Comparison of ENCODE assay signal across 11 cellular contexts in genomic region chr1:41540886-41541591, GRCh38. TPM values are rescaled to one million over a fixed set of nuclear protein-coding genes. Genes with fewer than 3 reads are reported as not detected.
A peak's percentile ranks its signal among the peaks of the same experiment; 100 is the strongest.
DNase-seq lines count a peak whose midpoint lies in the region; ATAC-seq and TF ChIP-seq lines count a peak whose summit lies in the region.
"Had no signal": no experiment of that assay in that cellular context is flagged by ENCODE, and none has a peak within 500 bp of the region (broad histone marks: within the 10 kb centered on the region; RNA-seq: fewer than 3 reads in every experiment).

No MANE protein-coding gene starts in this region.

- no peak overlapping the region for H2BK5ac ChIP-seq in H9 (ENCODE audit: insufficient read length, low read length)

- H3K4me1 ChIP-seq in H9 (ENCODE audit: insufficient read depth, low read length) = no peaks in the 10 kb centered on the region

- H3T11ph ChIP-seq in H9 (ENCODE audit: low read length) = no peak overlapping the region

- H2BK120ac ChIP-seq in H9 (ENCODE audit: low read depth, low read length, poor library complexity, severe bottlenecking) = no peak overlapping the region

- H4K91ac ChIP-seq in H9 (ENCODE audit: insufficient read length, low read depth, low read length) = no peak overlapping the region

- H2AFZ ChIP-seq in H9 (ENCODE audit: low read length) = no peak overlapping the region

- no peak overlapping the region for H4K8ac ChIP-seq in H9 (replicated peaks; ENCODE audit: insufficient read length, low read depth, low read length)

- no peak overlapping the region for H2BK15ac ChIP-seq in H9 (ENCODE audit: low read depth, low read length)

- peak overlapping the region; percentile 69 for H3K27ac Mint-ChIP-seq in stimulated activated effector memory CD8-positive, alpha-beta T cell treated with anti-CD3 and anti-CD28 coated beads, Interleukin-12 subunit alpha, Interleukin-12 subunit beta, amount 100 ng/mL, for 72 hours
- H3K27ac Mint-ChIP-seq in H9 = no peak overlapping the region; a peak in 1 of 7 replicates
- H3K27ac Mint-ChIP-seq: activated T-helper 2 cell treated with anti-CD3 and anti-CD28 coated beads, Interferon-gamma antibody, Interleukin-2, Interleukin-4, amounts not matched to agents 10 μg/mL and 5 μg/mL and 100 μg/mL, durations not matched to agents 14 hours and 24 hours and 36 hours had no signal

- H3K14ac ChIP-seq in H9 (ENCODE audit: insufficient read depth, low read length) = no peak overlapping the region

- H3K9me3 ChIP-seq in H9 (ENCODE audit: control insufficient read depth, low read depth, low read length) = peaks cover 6% of the 10 kb centered on the region

- no peak overlapping the region for H3K9ac ChIP-seq in H9 (ENCODE audit: extremely low read depth, insufficient read length, low read length)

- no peak overlapping the region for H3K23ac ChIP-seq in H9 (ENCODE audit: insufficient read length, low read depth, low read length)

- peaks cover 28% of the 10 kb centered on the region for H3K4me1 Mint-ChIP-seq in stimulated activated effector memory CD8-positive, alpha-beta T cell treated with anti-CD3 and anti-CD28 coated beads, Interleukin-12 subunit alpha, Interleukin-12 subunit beta, amount 100 ng/mL, for 72 hours
- H3K4me1 Mint-ChIP-seq in H9 = peaks cover 2 to 3% of the 10 kb centered on the region in 2 experiments; a peak in 1 of 4 replicates

- no peaks in the 10 kb centered on the region for H3K27me3 ChIP-seq in H9 (ENCODE audit: insufficient read depth, low read length)

- H3K27ac ChIP-seq in cingulate gyrus (ENCODE audit: low read depth, low read length) (peak overlapping the region; percentile 39), H9 (ENCODE audit: insufficient read length, low read depth, low read length) (no peak overlapping the region)

- no peaks in the 10 kb centered on the region for H3K9me3 Mint-ChIP-seq in stimulated activated effector memory CD8-positive, alpha-beta T cell treated with anti-CD3 and anti-CD28 coated beads, Interleukin-12 subunit alpha, Interleukin-12 subunit beta, amount 100 ng/mL, for 72 hours
- H3K9me3 Mint-ChIP-seq in H9 = peaks cover 7 to 14% of the 10 kb centered on the region in 2 experiments; a peak in 4 of 5 replicates

- no peak overlapping the region for H3K4me3 Mint-ChIP-seq in stimulated activated effector memory CD8-positive, alpha-beta T cell treated with anti-CD3 and anti-CD28 coated beads, Interleukin-12 subunit alpha, Interleukin-12 subunit beta, amount 100 ng/mL, for 72 hours
- no peak overlapping the region for H3K4me3 Mint-ChIP-seq in H9
- H3K4me3 Mint-ChIP-seq: naive thymus-derived CD4-positive, alpha-beta T cell had no signal

- no peak for TF ChIP-seq CTCF in H9 (conservative IDR thresholded peaks at IDR 0.05)

- no peak overlapping the region for H2AK5ac ChIP-seq in H9 (ENCODE audit: insufficient read length, low read length)

- DNase-seq in activated T-cell treated with anti-CD3 and anti-CD28 coated beads, Interleukin-2, amount 50 U/mL, for 1 hour = peak; percentile 6
- DNase-seq in activated T-cell treated with anti-CD3 and anti-CD28 coated beads for 4 hours = no peak
- DNase-seq in MV-4-11 (lab: John Stamatoyannopoulos, UW) = peak; percentile 2
- no peak for DNase-seq in stimulated activated effector memory CD8-positive, alpha-beta T cell treated with anti-CD3 and anti-CD28 coated beads, Interleukin-12 subunit alpha, Interleukin-12 subunit beta, amount 100 ng/mL, for 72 hours (ENCODE audit: low spot score in 2 of 2)
- no peak for DNase-seq in H9
- no peak for DNase-seq in GM19240 (ENCODE audit: insufficient read length, low spot score)
- DNase-seq: naive thymus-derived CD4-positive, alpha-beta T cell; NCI-H1694 had no signal

- no peak overlapping the region for H2BK20ac ChIP-seq in H9 (ENCODE audit: low read depth, low read length, poor library complexity, severe bottlenecking)

- no peaks in the 10 kb centered on the region for H3K79me2 ChIP-seq in H9 (ENCODE audit: insufficient read depth, low read length)

- no peak overlapping the region for H4K5ac ChIP-seq in H9 (ENCODE audit: insufficient read length, low read depth, low read length)

- no CpG with 5 or more reads among the region's 10 CpGs for whole genome bisulfite sequencing in H9 (ENCODE audit: extremely low coverage, insufficient read length, low lambda C conversion rate)

- H3K4me2 ChIP-seq in H9 (ENCODE audit: insufficient read depth, insufficient read length, low read length) = no peak overlapping the region

- H3K56ac ChIP-seq in H9 (ENCODE audit: insufficient read length, low read depth, low read length) = no peak overlapping the region

- H3K27me3 Mint-ChIP-seq in H9 (ENCODE audit: low read depth) = peaks cover 8% of the 10 kb centered on the region
- H3K27me3 Mint-ChIP-seq: naive thymus-derived CD4-positive, alpha-beta T cell had no signal

- no peak overlapping the region for H3K18ac ChIP-seq in H9 (ENCODE audit: insufficient read length, low read depth, low read length)

- peak; percentile 42 for ATAC-seq in stimulated activated effector memory CD8-positive, alpha-beta T cell treated with anti-CD3 and anti-CD28 coated beads, Interleukin-12 subunit alpha, Interleukin-12 subunit beta, amount 100 ng/mL, for 72 hours
- ATAC-seq in HG03045 (IDR thresholded peaks at IDR 0.05; ENCODE audit: unreplicated experiment) = no peak
- ATAC-seq: naive thymus-derived CD4-positive, alpha-beta T cell had no signal

- H4K20me1 ChIP-seq in H9 (ENCODE audit: control insufficient read depth, insufficient read depth, insufficient read length) = no peaks in the 10 kb centered on the region

- H3K4ac ChIP-seq in H9 (ENCODE audit: low read depth, low read length) = no peak overlapping the region

- no peaks in the 10 kb centered on the region for H3K79me1 ChIP-seq in H9 (ENCODE audit: insufficient read depth, low read depth, low read length, poor library complexity, severe bottlenecking)

- H2BK12ac ChIP-seq in H9 (ENCODE audit: insufficient read length, low read depth, low read length) = no peak overlapping the region

- peaks cover 54% of the 10 kb centered on the region for H3K36me3 Mint-ChIP-seq in stimulated activated effector memory CD8-positive, alpha-beta T cell treated with anti-CD3 and anti-CD28 coated beads, Interleukin-12 subunit alpha, Interleukin-12 subunit beta, amount 100 ng/mL, for 72 hours
- H3K36me3 Mint-ChIP-seq in H9 (ENCODE audit: insufficient read depth in 1 of 3, low read depth in 3 of 3) = peaks cover 0 to 10% (median 4%) of the 10 kb centered on the region in 3 experiments; a peak in 2 of 7 replicates

- no peaks in the 10 kb centered on the region for H3K23me2 ChIP-seq in H9 (ENCODE audit: insufficient read length, low read depth, low read length, poor library complexity, severe bottlenecking)

RNA-seq across cellular contexts. Expression of gene EDN2, which starts 56.6 kb away (rescaled TPM):
- total RNA-seq in H9 (2021) = 0.22 and 0.24 TPM in 2 replicates
- total RNA-seq: activated T-helper 2 cell treated with anti-CD3 and anti-CD28 coated beads, Interferon-gamma antibody, Interleukin-2, Interleukin-4, amounts not matched to agents 10 μg/mL and 5 μg/mL and 100 μg/mL, durations not matched to agents 14 hours and 24 hours and 36 hours; naive thymus-derived CD4-positive, alpha-beta T cell had no signal

Comparison
In these comparisons a context has a peak if more than half of its experiments do, and no peak if none do; other contexts are left out.
1. DNase-seq: peak in activated T-cell treated with anti-CD3 and anti-CD28 coated beads, Interleukin-2, amount 50 U/mL, for 1 hour (single experiment) and MV-4-11 (single experiment); none in activated T-cell treated with anti-CD3 and anti-CD28 coated beads for 4 hours (single experiment), stimulated activated effector memory CD8-positive, alpha-beta T cell treated with anti-CD3 and anti-CD28 coated beads, Interleukin-12 subunit alpha, Interleukin-12 subunit beta, amount 100 ng/mL, for 72 hours (0 of 2), H9 (single experiment) and GM19240 (single experiment).